Comparison of ENCODE assay signal across 18 cellular contexts in genomic region chr12:76627346-76628135, GRCh38.
"Had no signal": no experiment of that assay in that cellular context is flagged by ENCODE, and none has a peak within 500 bp of the region (broad histone marks: within the 10 kb centered on the region; RNA-seq: fewer than 3 reads in every experiment).

No MANE protein-coding gene starts in this region.

- H3K36me3 ChIP-seq: ascending aorta, breast epithelium, tibial nerve had no signal

- H3K9me3 ChIP-seq: ascending aorta, breast epithelium, tibial nerve had no signal

- H3K27me3 ChIP-seq: ascending aorta, breast epithelium, tibial nerve had no signal

- H3K4me3 Mint-ChIP-seq: activated CD4-positive, alpha-beta T cell treated with anti-CD3 and anti-CD28 coated beads, Interleukin-2, amount 10 ng/mL, durations not matched to agents 7 days and 5 days; activated CD8-positive, alpha-beta T cell treated with anti-CD3 and anti-CD28 coated beads, Interleukin-2, amount 10 ng/mL, durations not matched to agents 7 days and 5 days; activated naive CD4-positive, alpha-beta T cell treated with anti-CD3 and anti-CD28 coated beads for 36 hours; activated T-cell treated with anti-CD3 and anti-CD28 coated beads, Interleukin-2, amount 50 U/mL, for 4 hours; mesothelial cell of epicardium; nephron progenitor cell; stimulated activated naive B cell treated with anti-CD40 and anti-IgM and Interleukin-4, amounts not matched to agents 10 μg/mL and 1 μg/mL and 100 μg/mL, for 72 hours; T-helper 1 cell treated with Interleukin-12 subunit alpha and Interleukin-12 subunit beta and Interleukin-4 antibody, amounts not matched to agents 30 μg/mL and 1 μg/mL, for 36 hours had no signal

- H3K4me1 ChIP-seq: ascending aorta, breast epithelium, tibial nerve had no signal

- H3K4me1 Mint-ChIP-seq: activated CD4-positive, alpha-beta T cell treated with anti-CD3 and anti-CD28 coated beads, Interleukin-2, amount 10 ng/mL, durations not matched to agents 7 days and 5 days; stimulated activated naive B cell treated with anti-CD40 and anti-IgM and Interleukin-4, amounts not matched to agents 10 μg/mL and 1 μg/mL and 100 μg/mL, for 72 hours had no signal

- H3K27me3 Mint-ChIP-seq: activated CD4-positive, alpha-beta T cell treated with anti-CD3 and anti-CD28 coated beads, Interleukin-2, amount 10 ng/mL, durations not matched to agents 7 days and 5 days; stimulated activated naive B cell treated with anti-CD40 and anti-IgM and Interleukin-4, amounts not matched to agents 10 μg/mL and 1 μg/mL and 100 μg/mL, for 72 hours had no signal

- H3K27ac Mint-ChIP-seq: activated CD4-positive, alpha-beta T cell treated with anti-CD3 and anti-CD28 coated beads, Interleukin-2, amount 10 ng/mL, durations not matched to agents 7 days and 5 days; activated CD8-positive, alpha-beta T cell treated with anti-CD3 and anti-CD28 coated beads, Interleukin-2, amount 10 ng/mL, durations not matched to agents 7 days and 5 days; activated naive CD4-positive, alpha-beta T cell treated with anti-CD3 and anti-CD28 coated beads for 36 hours; mesothelial cell of epicardium; nephron progenitor cell; stimulated activated naive B cell treated with anti-CD40 and anti-IgM and Interleukin-4, amounts not matched to agents 10 μg/mL and 1 μg/mL and 100 μg/mL, for 72 hours; T-helper 1 cell treated with Interleukin-12 subunit alpha and Interleukin-12 subunit beta and Interleukin-4 antibody, amounts not matched to agents 30 μg/mL and 1 μg/mL, for 36 hours had no signal

- DNase-seq: activated CD4-positive, alpha-beta T cell treated with anti-CD3 and anti-CD28 coated beads, Interleukin-2, amount 10 ng/mL, durations not matched to agents 7 days and 5 days; activated CD8-positive, alpha-beta T cell treated with anti-CD3 and anti-CD28 coated beads, Interleukin-2, amount 10 ng/mL, durations not matched to agents 7 days and 5 days; activated naive CD4-positive, alpha-beta T cell treated with anti-CD3 and anti-CD28 coated beads for 36 hours; activated T-cell treated with anti-CD3 and anti-CD28 coated beads, Interleukin-2, amount 50 U/mL, for 4 hours; cerebellar nuclear complex; effector CD4-positive, alpha-beta T cell; left colon; nephron progenitor cell; occipital lobe; retina; stimulated activated naive B cell treated with anti-CD40 and anti-IgM and Interleukin-4, amounts not matched to agents 10 μg/mL and 1 μg/mL and 100 μg/mL, for 72 hours had no signal

- H3K36me3 Mint-ChIP-seq: mesothelial cell of epicardium; stimulated activated naive B cell treated with anti-CD40 and anti-IgM and Interleukin-4, amounts not matched to agents 10 μg/mL and 1 μg/mL and 100 μg/mL, for 72 hours had no signal

- H3K27ac ChIP-seq: ascending aorta, breast epithelium, tibial nerve had no signal

- H3K4me3 ChIP-seq: ascending aorta, breast epithelium, lung, tibial nerve had no signal

- H3K9me3 Mint-ChIP-seq: activated CD4-positive, alpha-beta T cell treated with anti-CD3 and anti-CD28 coated beads, Interleukin-2, amount 10 ng/mL, durations not matched to agents 7 days and 5 days; activated naive CD4-positive, alpha-beta T cell treated with anti-CD3 and anti-CD28 coated beads for 36 hours; activated T-cell treated with anti-CD3 and anti-CD28 coated beads, Interleukin-2, amount 50 U/mL, for 4 hours; mesothelial cell of epicardium; nephron progenitor cell; stimulated activated naive B cell treated with anti-CD40 and anti-IgM and Interleukin-4, amounts not matched to agents 10 μg/mL and 1 μg/mL and 100 μg/mL, for 72 hours; T-helper 1 cell treated with Interleukin-12 subunit alpha and Interleukin-12 subunit beta and Interleukin-4 antibody, amounts not matched to agents 30 μg/mL and 1 μg/mL, for 36 hours had no signal

- ATAC-seq: activated CD4-positive, CD25-positive, alpha-beta regulatory T cell treated with anti-CD3 and anti-CD28 coated beads, Interleukin-2, amount 50 U/mL, for 24 hours; activated CD8-positive, alpha-beta T cell treated with anti-CD3 and anti-CD28 coated beads, Interleukin-2, amount 10 ng/mL, durations not matched to agents 7 days and 5 days; activated T-cell treated with anti-CD3 and anti-CD28 coated beads, Interleukin-2, amount 50 U/mL, for 4 hours; left colon; stimulated activated naive B cell treated with anti-CD40 and anti-IgM and Interleukin-4, amounts not matched to agents 10 μg/mL and 1 μg/mL and 100 μg/mL, for 72 hours had no signal
